8 cellular contexts compared by ENCODE assay signal in genomic region chr5:144191998-144192397, GRCh38. TPM values are rescaled to one million over a fixed set of nuclear protein-coding genes. Genes with fewer than 3 reads are reported as not detected.
DNase-seq lines count a peak whose midpoint lies in the region; ATAC-seq, FAIRE-seq and TF ChIP-seq lines count a peak whose summit lies in the region.

No MANE protein-coding gene starts in this region.

- H3K4me3 ChIP-seq in suprapubic skin, result no peak overlapping the region

- H3K27me3 ChIP-seq in suprapubic skin, result peaks cover 20% of the 10 kb centered on the region

- no peak for TF ChIP-seq POLR2A in suprapubic skin (IDR thresholded peaks at IDR 0.05)

- H3K4me1 ChIP-seq in suprapubic skin, result peaks cover 6% of the 10 kb centered on the region

- intact Hi-C loops in Right ventricle myocardium superior (cut with DNase I), result no loop called here
- intact Hi-C loops in cardiac septum (cut with DNase I), result no loop called here

- no peak for TF ChIP-seq EP300 in suprapubic skin (IDR thresholded peaks at IDR 0.05)

- H3K27ac ChIP-seq in suprapubic skin, result no peak overlapping the region

- WGBS in suprapubic skin, result 15% methylated on average over 3 of the region's 3 CpGs

- TF ChIP-seq CTCF in suprapubic skin (IDR thresholded peaks at IDR 0.05), result no peak

- no peaks in the 10 kb centered on the region for H3K9me3 ChIP-seq in suprapubic skin

- ATAC-seq in Right ventricle myocardium superior (ENCODE audit: poor library complexity), result peak; percentile 61
- peak; percentile 90 for ATAC-seq in GM21576 (IDR thresholded peaks at IDR 0.05; ENCODE audit: unreplicated experiment)

- DNase-seq in Right ventricle myocardium superior (no peak), cardiac septum (ENCODE audit: low spot score) (no peak), HTR-8/SVneo (ENCODE audit: insufficient read length, low spot score) (peak; percentile 59), T-helper 1 cell (peak in 4 of 5 donors; percentile 7 to 91 (median 37)), fibroblast of peridontal ligament (ENCODE audit: extremely low read depth) (peak; percentile 92), pons (ENCODE audit: low spot score) (peak; percentile 70), suprapubic skin (ENCODE audit: low spot score in 2 of 2) (no peak)

- no peak for FAIRE-seq in HTR-8/SVneo (lab: Jason Lieb, UNC)

- H3K36me3 ChIP-seq in suprapubic skin, result no peaks in the 10 kb centered on the region

RNA-seq across cellular contexts. Expression of gene KCTD16, which starts 21.3 kb away (rescaled TPM):
- 0.03 TPM for total RNA-seq in Right ventricle myocardium superior
- total RNA-seq in cardiac septum, result 0.08 TPM
- total RNA-seq in suprapubic skin, result under 1 TPM in 1 of 4 donors, not detected in 3; 0.03 TPM

RNA-seq across cellular contexts. Expression of gene YIPF5, which starts 21.5 kb away (rescaled TPM):
- 21.3 TPM for total RNA-seq in Right ventricle myocardium superior
- 25.0 TPM for total RNA-seq in cardiac septum
- 10 to 100 TPM; 28.1 to 50.5 (median 45.0) TPM for total RNA-seq in suprapubic skin

Comparison
In these comparisons a context has a peak if more than half of its experiments do, and no peak if none do; other contexts are left out.
1. DNase-seq: peak in HTR-8/SVneo (single experiment), T-helper 1 cell (4 of 5), fibroblast of peridontal ligament (single experiment) and pons (single experiment); none in Right ventricle myocardium superior (single experiment), cardiac septum (single experiment) and suprapubic skin (0 of 2).